Comparison of ENCODE assay signal across 8 cellular contexts in genomic region chr6:13814938-13815575, GRCh38. TPM values are rescaled to one million over a fixed set of nuclear protein-coding genes. Genes with fewer than 3 reads are reported as not detected.
A peak's percentile ranks its signal among the peaks of the same experiment; 100 is the strongest.
DNase-seq lines count a peak whose midpoint lies in the region; ATAC-seq and TF ChIP-seq lines count a peak whose summit lies in the region.

No MANE protein-coding gene starts in this region.

- H3K36me3 ChIP-seq in ES-I3 (ENCODE audit: insufficient read depth, low read length), result no peaks in the 10 kb centered on the region

- no peaks in the 10 kb centered on the region for H3K9me3 ChIP-seq in ES-I3 (ENCODE audit: control insufficient read depth, insufficient read depth, low read length)

- H3K36me3 Mint-ChIP-seq in MCF 10A (ENCODE audit: insufficient read depth, unreplicated experiment), result no peaks in the 10 kb centered on the region
- no peaks in the 10 kb centered on the region for H3K36me3 Mint-ChIP-seq in mesothelial cell of epicardium

- POLR2A ChIA-PET in MCF 10A (lab: Yijun Ruan, JAX), result interaction anchor here (0.6 to 2.7 kb wide), 13 partner anchors 13 to 1751 kb away, joined by 3 to 23 read pairs (median 5); partner anchors contain the start of genes NOL7 and RANBP9

- peak overlapping the region; percentile 69 for H3K9ac ChIP-seq in ES-I3 (ENCODE audit: low read depth, low read length)

- H3K4me3 Mint-ChIP-seq in MCF 10A (ENCODE audit: unreplicated experiment) (peak overlapping the region; percentile 84), mesothelial cell of epicardium (peak overlapping the region; percentile 80)

- peaks cover 3% of the 10 kb centered on the region for H3K4me1 ChIP-seq in ES-I3 (ENCODE audit: insufficient read depth, low read length)

- TSS peak; percentile 81 for BruUV-seq in MCF 10A (replicated peaks; lab: Mats Ljungman, UMichigan)

- H3K27me3 Mint-ChIP-seq in MCF 10A (ENCODE audit: insufficient read depth, unreplicated experiment) (no peaks in the 10 kb centered on the region), mesothelial cell of epicardium (ENCODE audit: low read depth) (no peaks in the 10 kb centered on the region)

- no peak for ATAC-seq in HG02759 (IDR thresholded peaks at IDR 0.05; ENCODE audit: unreplicated experiment)

- CTCF ChIA-PET in MCF 10A (lab: Yijun Ruan, JAX), result interaction anchor here (0.6 kb wide), 1 partner anchor 197 kb away, joined by 3 read pairs; no protein-coding TSS in a partner anchor

- intact Hi-C loops in MCF 10A (cut with micrococcal nuclease), result no loop called here

- DNase-seq in NCI-H146 treated with DMSO at 0.1 percent for 48 hours (lab: John Stamatoyannopoulos, UW; ENCODE audit: unreplicated experiment) (peak; percentile 2), MCF 10A (ENCODE audit: unreplicated experiment) (peak; percentile 29), mesothelial cell of epicardium (ENCODE audit: low spot score in 2 of 2, unreplicated experiment in 2 of 2) (no peak), SIG-M5 treated with dmso at 0.1 percent for 504 hours (lab: John Stamatoyannopoulos, UW; ENCODE audit: unreplicated experiment) (no peak), HUDEP-2 (lab: John Stamatoyannopoulos, UW; ENCODE audit: unreplicated experiment in 76 of 76) (no peak), G401 (ENCODE audit: low spot score) (no peak)

- H3K4me1 Mint-ChIP-seq in MCF 10A (ENCODE audit: insufficient read depth, unreplicated experiment) (peaks cover 35% of the 10 kb centered on the region), mesothelial cell of epicardium (peaks cover 27% of the 10 kb centered on the region)

- H3K9me3 Mint-ChIP-seq in MCF 10A (ENCODE audit: unreplicated experiment) (no peaks in the 10 kb centered on the region), mesothelial cell of epicardium (peaks cover 4% of the 10 kb centered on the region)

- TF ChIP-seq CTCF in MCF 10A (IDR thresholded peaks at IDR 0.05; ENCODE audit: unreplicated experiment) (no peak), mesothelial cell of epicardium (IDR thresholded peaks at IDR 0.05; ENCODE audit: unreplicated experiment) (no peak)

- peak overlapping the region; percentile 78 for H3K27ac Mint-ChIP-seq in MCF 10A (ENCODE audit: low read depth, unreplicated experiment)
- H3K27ac Mint-ChIP-seq in mesothelial cell of epicardium, result peak overlapping the region; percentile 93

- in situ Hi-C loops in G401 (cut with HindIII; ENCODE audit: low sequenced_read_pairs), result no loop called here

RNA-seq across cellular contexts. Expression of gene MCUR1, which starts 0.7 kb away (rescaled TPM):
- total RNA-seq in MCF 10A (2022), result 26.8 and 30.4 TPM in 2 replicates
- total RNA-seq in mesothelial cell of epicardium, result 18.1 to 21.7 TPM (median 19.8 TPM) in 3 replicates
- total RNA-seq in G401 (2014; rRNA removed; shearing (Covaris generic)), result 28.2 and 28.8 TPM in 2 replicates

Comparison
In these comparisons a context has a peak if more than half of its experiments do, and no peak if none do; other contexts are left out.
1. DNase-seq: peak in NCI-H146 treated with DMSO at 0.1 percent for 48 hours (single experiment) and MCF 10A (single experiment); none in mesothelial cell of epicardium (0 of 2), SIG-M5 treated with dmso at 0.1 percent for 504 hours (single experiment), HUDEP-2 (0 of 76) and G401 (single experiment).